12 cellular contexts compared by ENCODE assay signal in the genomic region with DNA sequence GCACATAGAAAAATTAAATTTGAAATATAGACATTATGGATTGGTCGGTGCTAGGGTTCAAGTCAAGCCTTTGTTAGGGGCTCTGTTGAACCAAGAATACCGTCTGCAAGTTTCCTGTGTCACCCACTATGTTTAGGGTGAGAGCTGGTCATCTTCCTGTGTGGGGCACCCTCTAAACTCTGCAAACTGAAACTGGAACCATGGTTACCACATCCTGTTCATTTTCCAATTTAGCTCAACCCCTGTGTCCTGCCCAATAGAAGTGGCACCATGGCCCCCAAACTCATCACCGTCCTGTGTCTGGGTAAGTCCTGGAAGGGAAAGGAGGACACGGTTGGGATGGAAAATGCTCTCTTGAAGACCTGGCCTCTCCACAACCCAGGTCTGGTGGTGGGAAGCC. TPM values are rescaled to one million over a fixed set of nuclear protein-coding genes. Genes with fewer than 3 reads are reported as not detected.
DNase-seq lines count a peak whose midpoint lies in the region; ATAC-seq and TF ChIP-seq lines count a peak whose summit lies in the region.
"Had no signal": no experiment of that assay in that cellular context is flagged by ENCODE, and none has a peak within 500 bp of the region (broad histone marks: within the 10 kb centered on the region; RNA-seq: fewer than 3 reads in every experiment).

No MANE protein-coding gene starts in this region.

- no peak overlapping the region for H2AK5ac ChIP-seq in trophoblast cell (ENCODE audit: low read length)

- peaks cover 72% of the 10 kb centered on the region for H3K27me3 ChIP-seq in MG63
- H3K27me3 ChIP-seq in SK-N-SH (ENCODE audit: insufficient read depth), result peaks cover 69% of the 10 kb centered on the region
- H3K27me3 ChIP-seq in trophoblast cell (ENCODE audit: insufficient read depth, low read length), result no peaks in the 10 kb centered on the region

- CTCF ChIA-PET in activated CD8-positive, alpha-beta T cell treated with anti-CD3 and anti-CD28 coated beads for 36 hours (lab: Charles Lee), result interaction anchor here (1.0 kb wide), 1 partner anchor 9 kb away, joined by 3 read pairs; no protein-coding TSS in a partner anchor
- CTCF ChIA-PET in SK-N-SH (lab: Yijun Ruan, JAX), result no interaction called here

- no peak overlapping the region for H3K27ac ChIP-seq in SK-N-SH (ENCODE audit: low read depth in 2 of 2, low read length in 1 of 2)
- H3K27ac ChIP-seq in trophoblast cell (ENCODE audit: low read depth, low read length), result no peak overlapping the region
- H3K27ac ChIP-seq: psoas muscle had no signal

- no peak overlapping the region for H4K8ac ChIP-seq in trophoblast cell (ENCODE audit: low read depth, low read length)

- H3K4ac ChIP-seq in trophoblast cell (ENCODE audit: low read depth, low read length), result no peak overlapping the region

- TF ChIP-seq POLR2A in GM18526 (IDR thresholded peaks at IDR 0.05; ENCODE audit: extremely low read depth, insufficient read length), result peak; percentile 26

- peaks cover 38% of the 10 kb centered on the region for H3K27me3 Mint-ChIP-seq in activated CD8-positive, alpha-beta T cell treated with anti-CD3 and anti-CD28 coated beads for 36 hours

- H3K27ac Mint-ChIP-seq in activated CD8-positive, alpha-beta T cell treated with anti-CD3 and anti-CD28 coated beads for 36 hours, result no peak overlapping the region

- no peak for TF ChIP-seq RAD21 in SK-N-SH (IDR thresholded peaks at IDR 0.05; ENCODE audit: low read length)

- H4K20me1 ChIP-seq in SK-N-SH (ENCODE audit: insufficient read depth), result no peaks in the 10 kb centered on the region

- intact Hi-C loops in activated CD8-positive, alpha-beta T cell treated with anti-CD3 and anti-CD28 coated beads for 36 hours (cut with micrococcal nuclease), result no loop called here

- H3K4me1 ChIP-seq in SK-N-SH (ENCODE audit: control insufficient read depth in 1 of 2, insufficient read depth in 2 of 2, low read depth in 1 of 2, low read length in 1 of 2) (no peaks in the 10 kb centered on the region), trophoblast cell (ENCODE audit: control insufficient read depth in 1 of 2, insufficient read depth in 2 of 2, low read length in 2 of 2) (no peaks in the 10 kb centered on the region)
- H3K4me1 ChIP-seq: psoas muscle had no signal

- H3K36me3 Mint-ChIP-seq in activated CD8-positive, alpha-beta T cell treated with anti-CD3 and anti-CD28 coated beads for 36 hours (ENCODE audit: low read depth), result no peaks in the 10 kb centered on the region

- peak; percentile 55 for ATAC-seq in HG02852 (IDR thresholded peaks at IDR 0.05; ENCODE audit: unreplicated experiment)
- peak; percentile 95 for ATAC-seq in activated CD8-positive, alpha-beta T cell treated with anti-CD3 and anti-CD28 coated beads for 36 hours
- ATAC-seq: psoas muscle had no signal

- H3K9me3 Mint-ChIP-seq in activated CD8-positive, alpha-beta T cell treated with anti-CD3 and anti-CD28 coated beads for 36 hours, result peaks cover 2% of the 10 kb centered on the region

- no peak overlapping the region for H2BK12ac ChIP-seq in trophoblast cell (ENCODE audit: low read length)

- peaks cover 21% of the 10 kb centered on the region for H3K4me1 Mint-ChIP-seq in activated CD8-positive, alpha-beta T cell treated with anti-CD3 and anti-CD28 coated beads for 36 hours (ENCODE audit: low read depth)

- H3K4me2 ChIP-seq in SK-N-SH, result no peak overlapping the region
- no peak overlapping the region for H3K4me2 ChIP-seq in trophoblast cell (ENCODE audit: low read length)

- DNase-seq in Ammon's horn (ENCODE audit: low spot score) (peak; percentile 63), MG63 (no peak), SK-N-SH (no peak), trophoblast cell (no peak), NCI-H2081 (lab: John Stamatoyannopoulos, UW) (no peak)
- peak; percentile 49 for DNase-seq in activated CD8-positive, alpha-beta T cell treated with anti-CD3 and anti-CD28 coated beads for 36 hours
- DNase-seq: psoas muscle had no signal

- POLR2A ChIA-PET in activated CD8-positive, alpha-beta T cell treated with anti-CD3 and anti-CD28 coated beads for 36 hours (lab: Charles Lee), result no interaction called here
- POLR2A ChIA-PET in SK-N-SH (lab: Yijun Ruan, JAX), result interaction anchor here (0.6 kb wide), 1 partner anchor 1430 kb away, joined by 3 read pairs; no protein-coding TSS in a partner anchor

- H2AFZ ChIP-seq in SK-N-SH (ENCODE audit: low read depth), result no peak overlapping the region
- no peak overlapping the region for H2AFZ ChIP-seq in trophoblast cell (ENCODE audit: insufficient read depth, low read length, poor library complexity)

- H3K4me3 ChIP-seq in MG63 (no peak overlapping the region), SK-N-SH (ENCODE audit: low read depth in 2 of 2, low read length in 1 of 2) (no peak overlapping the region), trophoblast cell (ENCODE audit: low read depth, low read length) (no peak overlapping the region)
- H3K4me3 ChIP-seq: psoas muscle had no signal

- TF ChIP-seq CTCF in activated CD8-positive, alpha-beta T cell treated with anti-CD3 and anti-CD28 coated beads for 36 hours (IDR thresholded peaks at IDR 0.05), result no peak
- TF ChIP-seq CTCF in SK-N-SH (IDR thresholded peaks at IDR 0.05), result no peak

- no peak overlapping the region for H3K9ac ChIP-seq in SK-N-SH
- H3K9ac ChIP-seq in trophoblast cell (ENCODE audit: low read length), result no peak overlapping the region

- no peak overlapping the region for H2BK120ac ChIP-seq in trophoblast cell (ENCODE audit: insufficient read depth, low read length, poor library complexity)

- no peaks in the 10 kb centered on the region for H3F3A ChIP-seq in SK-N-SH (replicated peaks; ENCODE audit: insufficient read depth)

- TF ChIP-seq EP300 in SK-N-SH (IDR thresholded peaks at IDR 0.05; ENCODE audit: borderline replicate concordance in 1 of 2, low read depth in 1 of 2, low read length in 1 of 2), result no peak

- no peak overlapping the region for H3K23ac ChIP-seq in trophoblast cell (ENCODE audit: low read length)

- H3K36me3 ChIP-seq in MG63 (no peaks in the 10 kb centered on the region), SK-N-SH (replicated peaks in 1 of 2; ENCODE audit: control insufficient read depth in 1 of 2, insufficient read depth in 2 of 2, low read length in 1 of 2) (no peaks in the 10 kb centered on the region), trophoblast cell (ENCODE audit: control insufficient read depth in 1 of 2, insufficient read depth in 2 of 2, low read length in 2 of 2) (no peaks in the 10 kb centered on the region)

- 10% methylated on average over 4 of the region's 4 CpGs for WGBS in SK-N-SH (ENCODE audit: low lambda C conversion rate)
- no CpG with 5 or more reads among the region's 4 CpGs for WGBS in trophoblast cell (ENCODE audit: extremely low coverage, insufficient coverage, insufficient read length)

- no peaks in the 10 kb centered on the region for H3K79me1 ChIP-seq in trophoblast cell (ENCODE audit: low read length)

- peak overlapping the region; percentile 25 for H3K4me3 Mint-ChIP-seq in activated CD8-positive, alpha-beta T cell treated with anti-CD3 and anti-CD28 coated beads for 36 hours

- H2BK5ac ChIP-seq in trophoblast cell (ENCODE audit: low read depth, low read length, poor library complexity), result no peak overlapping the region

- H4K12ac ChIP-seq in trophoblast cell (ENCODE audit: low read depth, low read length), result no peak overlapping the region

- H3K9me2 ChIP-seq in SK-N-SH, result no peaks in the 10 kb centered on the region

- H3K18ac ChIP-seq in trophoblast cell (ENCODE audit: low read length), result no peak overlapping the region

- H3K9me3 ChIP-seq in MG63 (no peaks in the 10 kb centered on the region), SK-N-SH (no peaks in the 10 kb centered on the region), trophoblast cell (ENCODE audit: insufficient read depth, low read depth, low read length) (peaks cover 35% of the 10 kb centered on the region)
- H3K9me3 ChIP-seq: psoas muscle had no signal

- H3K79me2 ChIP-seq in SK-N-SH (ENCODE audit: insufficient read depth) (no peaks in the 10 kb centered on the region), trophoblast cell (ENCODE audit: control insufficient read depth, insufficient read depth, low read length, poor library complexity) (no peaks in the 10 kb centered on the region)

- no peak overlapping the region for H4K91ac ChIP-seq in trophoblast cell (ENCODE audit: low read depth, low read length)

- H3K14ac ChIP-seq in trophoblast cell (ENCODE audit: low read length), result no peak overlapping the region

TF ChIP-seq in SK-N-SH, 30 proteins besides CTCF, POLR2A, EP300 and RAD21:
- no peak for TF ChIP-seq GATA2 (CRISPR knock-in tag; IDR thresholded peaks at IDR 0.05)
- TF ChIP-seq RFX5 (IDR thresholded peaks at IDR 0.05; ENCODE audit: low read length), result no peak
- no peak for TF ChIP-seq TEAD4 (IDR thresholded peaks at IDR 0.05; ENCODE audit: borderline replicate concordance, insufficient read depth)
- no peak for TF ChIP-seq YY1 (IDR thresholded peaks at IDR 0.05; ENCODE audit: low read depth)
- TF ChIP-seq JUND (IDR thresholded peaks at IDR 0.05), result no peak
- no peak for TF ChIP-seq FOSL2 (IDR thresholded peaks at IDR 0.05; ENCODE audit: borderline replicate concordance, low read depth)
- TF ChIP-seq FOXM1 (IDR thresholded peaks at IDR 0.05; ENCODE audit: low read depth), result no peak

RNA-seq across cellular contexts. Expression of a gene that starts 29.9 kb away (rescaled TPM):
- 1 to 10 TPM; 1.5 to 2.1 TPM for total RNA-seq in activated CD8-positive, alpha-beta T cell treated with anti-CD3 and anti-CD28 coated beads for 36 hours
- not detected in 2 replicates for total RNA-seq in MG63 (2014; rRNA removed; shearing (Covaris generic); ENCODE audit: low replicate concordance)
- polyA plus RNA-seq in SK-N-SH (2012; rRNA removed), result not detected in 2 replicates
- polyA plus RNA-seq in SK-N-SH (2012; cell fraction: cytosol; rRNA removed), result not detected in 2 replicates
- polyA plus RNA-seq in SK-N-SH (2012; cell fraction: nucleus; rRNA removed), result not detected in 2 replicates
- polyA plus RNA-seq in trophoblast cell (2013), result not detected in 2 replicates
- total RNA-seq: endothelial cell of umbilical vein, HT1080, psoas muscle had no signal
- polyA plus RNA-seq: endothelial cell of umbilical vein, psoas muscle had no signal

RNA-seq across cellular contexts. Expression of a gene that starts 41.1 kb away (rescaled TPM):
- total RNA-seq in activated CD8-positive, alpha-beta T cell treated with anti-CD3 and anti-CD28 coated beads for 36 hours, result not detected
- total RNA-seq in MG63 (2014; rRNA removed; shearing (Covaris generic); ENCODE audit: low replicate concordance), result not detected in 2 replicates
- not detected in 2 replicates for polyA plus RNA-seq in SK-N-SH (2012; rRNA removed)
- polyA plus RNA-seq in SK-N-SH (2012; cell fraction: cytosol; rRNA removed), result not detected in 2 replicates
- polyA plus RNA-seq in SK-N-SH (2012; cell fraction: nucleus; rRNA removed), result not detected in 2 replicates
- polyA plus RNA-seq in trophoblast cell (2013), result not detected in 2 replicates
- total RNA-seq: endothelial cell of umbilical vein, HT1080 had no signal
- polyA plus RNA-seq: endothelial cell of umbilical vein had no signal

RNA-seq across cellular contexts. Expression of a gene that starts 59.4 kb away (rescaled TPM):
- under 1 TPM; 0.45 to 0.83 TPM for total RNA-seq in activated CD8-positive, alpha-beta T cell treated with anti-CD3 and anti-CD28 coated beads for 36 hours
- 4.1 and 10.1 TPM in 2 replicates for total RNA-seq in MG63 (2014; rRNA removed; shearing (Covaris generic); ENCODE audit: low replicate concordance)
- polyA plus RNA-seq in SK-N-SH (2012; rRNA removed), result 10.8 and 13.5 TPM in 2 replicates
- 7.7 and 10.3 TPM in 2 replicates for polyA plus RNA-seq in SK-N-SH (2012; cell fraction: cytosol; rRNA removed)
- polyA plus RNA-seq in SK-N-SH (2012; cell fraction: nucleus; rRNA removed), result 6.2 and 17.8 TPM in 2 replicates
- 9.5 and 12.2 TPM in 2 replicates for polyA plus RNA-seq in trophoblast cell (2013)
- polyA plus RNA-seq: CD14-positive monocyte had no signal

Comparison
In these comparisons a context has a peak if more than half of its experiments do, and no peak if none do; other contexts are left out.
1. DNase-seq: peak in Ammon's horn (single experiment) and activated CD8-positive, alpha-beta T cell treated with anti-CD3 and anti-CD28 coated beads for 36 hours (single experiment); none in MG63 (single experiment), SK-N-SH (single experiment), trophoblast cell (0 of 2) and NCI-H2081 (0 of 2).